Comparison of ENCODE assay signal across 1 cellular context in genomic region chr1:9004731-9005708, GRCh38.
TF ChIP-seq lines count a peak whose summit lies in the region.

No MANE protein-coding gene starts in this region.

TF ChIP-seq in HepG2, 621 proteins besides CTCF, POLR2A, EP300 and RAD21 (continued from another document):
- TF ChIP-seq ZNF687 (CRISPR knock-in tag; IDR thresholded peaks at IDR 0.05) = peak; percentile 50
- TF ChIP-seq, protein P1, sequence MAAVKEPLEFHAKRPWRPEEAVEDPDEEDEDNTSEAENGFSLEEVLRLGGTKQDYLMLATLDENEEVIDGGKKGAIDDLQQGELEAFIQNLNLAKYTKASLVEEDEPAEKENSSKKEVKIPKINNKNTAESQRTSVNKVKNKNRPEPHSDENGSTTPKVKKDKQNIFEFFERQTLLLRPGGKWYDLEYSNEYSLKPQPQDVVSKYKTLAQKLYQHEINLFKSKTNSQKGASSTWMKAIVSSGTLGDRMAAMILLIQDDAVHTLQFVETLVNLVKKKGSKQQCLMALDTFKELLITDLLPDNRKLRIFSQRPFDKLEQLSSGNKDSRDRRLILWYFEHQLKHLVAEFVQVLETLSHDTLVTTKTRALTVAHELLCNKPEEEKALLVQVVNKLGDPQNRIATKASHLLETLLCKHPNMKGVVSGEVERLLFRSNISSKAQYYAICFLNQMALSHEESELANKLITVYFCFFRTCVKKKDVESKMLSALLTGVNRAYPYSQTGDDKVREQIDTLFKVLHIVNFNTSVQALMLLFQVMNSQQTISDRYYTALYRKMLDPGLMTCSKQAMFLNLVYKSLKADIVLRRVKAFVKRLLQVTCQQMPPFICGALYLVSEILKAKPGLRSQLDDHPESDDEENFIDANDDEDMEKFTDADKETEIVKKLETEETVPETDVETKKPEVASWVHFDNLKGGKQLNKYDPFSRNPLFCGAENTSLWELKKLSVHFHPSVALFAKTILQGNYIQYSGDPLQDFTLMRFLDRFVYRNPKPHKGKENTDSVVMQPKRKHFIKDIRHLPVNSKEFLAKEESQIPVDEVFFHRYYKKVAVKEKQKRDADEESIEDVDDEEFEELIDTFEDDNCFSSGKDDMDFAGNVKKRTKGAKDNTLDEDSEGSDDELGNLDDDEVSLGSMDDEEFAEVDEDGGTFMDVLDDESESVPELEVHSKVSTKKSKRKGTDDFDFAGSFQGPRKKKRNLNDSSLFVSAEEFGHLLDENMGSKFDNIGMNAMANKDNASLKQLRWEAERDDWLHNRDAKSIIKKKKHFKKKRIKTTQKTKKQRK (IDR thresholded peaks at IDR 0.05; ENCODE audit: low read length) = no peak
- no peak for TF ChIP-seq ESRRA (CRISPR knock-in tag; IDR thresholded peaks at IDR 0.05; ENCODE audit: low read depth)
- peak; percentile 31 for TF ChIP-seq TEAD3 (CRISPR knock-in tag; optimal IDR thresholded peaks at IDR 0.05; ENCODE audit: borderline replicate concordance)
- TF ChIP-seq ATF2 (CRISPR knock-in tag; IDR thresholded peaks at IDR 0.05) = peak; percentile 74; the same call in 1 of the 2 replicates
- TF ChIP-seq ZNF501 (CRISPR knock-in tag; IDR thresholded peaks at IDR 0.05) = peak; percentile 64
- TF ChIP-seq CBX1 (IDR thresholded peaks at IDR 0.05; ENCODE audit: low read depth) = peak; percentile 28
- peak; percentile 31; the same call in 1 of the 2 replicates for TF ChIP-seq BORCS8-MEF2B (CRISPR knock-in tag; IDR thresholded peaks at IDR 0.05)
- peak; percentile 11; the same call in 1 of the 2 replicates for TF ChIP-seq NFKB2 (CRISPR knock-in tag; IDR thresholded peaks at IDR 0.05; ENCODE audit: borderline replicate concordance)
- TF ChIP-seq CREB1 (IDR thresholded peaks at IDR 0.05) = no peak
- TF ChIP-seq CREB1 (CRISPR knock-in tag; IDR thresholded peaks at IDR 0.05) = peak; percentile 40; the same call in 1 of the 2 replicates
- peak; percentile 51; the same call in 1 of the 2 replicates for TF ChIP-seq JUN (CRISPR knock-in tag; IDR thresholded peaks at IDR 0.05)
